ENCODE assay signal across 16 cellular contexts in genomic region chr4:14668296-14668695, GRCh38.
DNase-seq lines count a peak whose midpoint lies in the region; ATAC-seq and TF ChIP-seq lines count a peak whose summit lies in the region.
"Had no signal": no experiment of that assay in that cellular context is flagged by ENCODE, and none has a peak within 500 bp of the region (broad histone marks: within the 10 kb centered on the region; RNA-seq: fewer than 3 reads in every experiment).

No MANE protein-coding gene starts in this region.

- H3K9ac ChIP-seq in mammary epithelial cell (ENCODE audit: insufficient read depth, low read length) (no peak overlapping the region), PC-3 (ENCODE audit: low read length) (no peak overlapping the region)

- no peak for TF ChIP-seq POLR2A in breast epithelium (IDR thresholded peaks at IDR 0.05)

- POLR2A ChIA-PET in PC-3 (lab: Charles Lee; ENCODE audit: unreplicated experiment) = no interaction called here

- no peak overlapping the region for H3K4me2 ChIP-seq in mammary epithelial cell (ENCODE audit: insufficient read depth, low read depth, low read length)
- H3K4me2 ChIP-seq in PC-3 (ENCODE audit: low read length) = peak overlapping the region; percentile 43; the same call in 1 of the 2 replicates

- DNase-seq in breast epithelium (ENCODE audit: low spot score in 2 of 2) (no peak), mammary epithelial cell (no peak), PC-3 (no peak), epithelial cell of prostate (ENCODE audit: low read depth, low spot score) (no peak)
- DNase-seq in activated T-cell treated with anti-CD3 and anti-CD28 coated beads, Interleukin-2, amount 50 U/mL, for 72 hours = no peak
- DNase-seq: 8988T; ACHN; BE2C; CD4-positive, CD25-positive, alpha-beta regulatory T cell; CD8-positive, alpha-beta memory T cell; COR-L47; DMS 273 treated with DMSO at 0.1 percent for 48 hours; DND-41; H9 had no signal

- intact Hi-C loops in breast epithelium (cut with DNase I; ENCODE audit: low total_unique reads) = no loop called here
- intact Hi-C loops in mammary epithelial cell (cut with micrococcal nuclease) = no loop called here
- intact Hi-C loops in PC-3 (cut with micrococcal nuclease) = no loop called here

- H3K27ac ChIP-seq in breast epithelium (peak overlapping the region; percentile 21 to 77), mammary epithelial cell (ENCODE audit: insufficient read depth, low read depth, low read length) (no peak overlapping the region), PC-3 (ENCODE audit: low read length) (peak overlapping the region; percentile 54), epithelial cell of prostate (peak overlapping the region; percentile 42)

- H3K36me3 ChIP-seq in breast epithelium (no peaks in the 10 kb centered on the region), mammary epithelial cell (ENCODE audit: insufficient read depth, low read length) (no peaks in the 10 kb centered on the region), PC-3 (ENCODE audit: low read depth, low read length) (no peaks in the 10 kb centered on the region)
- H3K36me3 ChIP-seq: BE2C had no signal

- WGBS in mammary epithelial cell (ENCODE audit: low coverage, missing lambda C conversion rate) = 9% methylated on average over 1 of the region's 1 CpG

- dilution Hi-C loops in mammary epithelial cell (cut with HindIII; ENCODE audit: low sequenced_read_pairs) = no loop called here

- no peaks in the 10 kb centered on the region for H3K4me1 Mint-ChIP-seq in activated T-cell treated with anti-CD3 and anti-CD28 coated beads, Interleukin-2, amount 50 U/mL, for 72 hours (ENCODE audit: low read depth)
- H3K4me1 Mint-ChIP-seq: CD4-positive, CD25-positive, alpha-beta regulatory T cell; CD8-positive, alpha-beta memory T cell had no signal

- peaks cover 0 to 4% of the 10 kb centered on the region in 2 donors for H3K9me3 ChIP-seq in breast epithelium
- H3K9me3 ChIP-seq in mammary epithelial cell (replicated peaks; ENCODE audit: insufficient read depth, low read length) = no peaks in the 10 kb centered on the region
- no peaks in the 10 kb centered on the region for H3K9me3 ChIP-seq in PC-3 (ENCODE audit: low read length)
- H3K9me3 ChIP-seq: BE2C had no signal

- in situ Hi-C loops in mammary epithelial cell (cut with MboI; ENCODE audit: low sequenced_read_pairs in 2 of 2) = no loop called here

- H3K36me3 Mint-ChIP-seq in activated T-cell treated with anti-CD3 and anti-CD28 coated beads, Interleukin-2, amount 50 U/mL, for 72 hours (ENCODE audit: insufficient read depth in 2 of 2) = peaks cover 0 to 1% of the 10 kb centered on the region in 2 donors
- H3K36me3 Mint-ChIP-seq: CD4-positive, CD25-positive, alpha-beta regulatory T cell had no signal

- CTCF ChIA-PET in mammary epithelial cell (lab: Charles Lee; ENCODE audit: low non-redundant PET) (no interaction called here), PC-3 (lab: Charles Lee) (no interaction called here)

- H3K27ac Mint-ChIP-seq in activated T-cell treated with anti-CD3 and anti-CD28 coated beads, Interleukin-2, amount 50 U/mL, for 72 hours = no peak overlapping the region
- H3K27ac Mint-ChIP-seq: CD4-positive, CD25-positive, alpha-beta regulatory T cell; CD8-positive, alpha-beta memory T cell; H9 had no signal

- H3K27me3 ChIP-seq in breast epithelium = no peaks in the 10 kb centered on the region
- H3K27me3 ChIP-seq in mammary epithelial cell (ENCODE audit: insufficient read depth, low read length) = peaks cover 2% of the 10 kb centered on the region
- no peaks in the 10 kb centered on the region for H3K27me3 ChIP-seq in PC-3 (ENCODE audit: low read length)
- H3K27me3 ChIP-seq: BE2C had no signal

- H3K9me3 Mint-ChIP-seq in activated T-cell treated with anti-CD3 and anti-CD28 coated beads, Interleukin-2, amount 50 U/mL, for 72 hours = peaks cover 1% of the 10 kb centered on the region in 2 donors

- TF ChIP-seq CTCF in breast epithelium (IDR thresholded peaks at IDR 0.05) (no peak), mammary epithelial cell (conservative IDR thresholded peaks at IDR 0.05 in 1 of 2, IDR thresholded peaks at IDR 0.05 in 1 of 2; ENCODE audit: extremely low read depth in 1 of 2, insufficient read depth in 1 of 2, low read depth in 1 of 2, low read length in 2 of 2) (no peak), PC-3 (conservative IDR thresholded peaks at IDR 0.05; ENCODE audit: low read depth, low read length) (no peak)

- H3K79me2 ChIP-seq in mammary epithelial cell (ENCODE audit: insufficient read depth, low read length) (no peaks in the 10 kb centered on the region), PC-3 (ENCODE audit: low read length) (no peaks in the 10 kb centered on the region)

- no TSS peak for BruUV-seq in mammary epithelial cell (replicated peaks; lab: Mats Ljungman, UMichigan)
- no TSS peak for BruUV-seq in PC-3 (replicated peaks; lab: Mats Ljungman, UMichigan)

- ATAC-seq in PC-3 = no peak
- no peak for ATAC-seq in GM21717 (IDR thresholded peaks at IDR 0.05; ENCODE audit: unreplicated experiment)
- ATAC-seq in GM21786 (IDR thresholded peaks at IDR 0.05; ENCODE audit: unreplicated experiment) = no peak
- no peak for ATAC-seq in activated T-cell treated with anti-CD3 and anti-CD28 coated beads, Interleukin-2, amount 50 U/mL, for 72 hours (replicated peaks in 1 of 2)

- no peaks in the 10 kb centered on the region for H3F3A ChIP-seq in PC-3 (ENCODE audit: low read length, unreplicated experiment)

- H3K4me3 Mint-ChIP-seq in activated T-cell treated with anti-CD3 and anti-CD28 coated beads, Interleukin-2, amount 50 U/mL, for 72 hours = no peak overlapping the region
- H3K4me3 Mint-ChIP-seq: CD4-positive, CD25-positive, alpha-beta regulatory T cell; CD8-positive, alpha-beta memory T cell; H9 had no signal

- no peaks in the 10 kb centered on the region for H3K4me1 ChIP-seq in breast epithelium
- H3K4me1 ChIP-seq in mammary epithelial cell (ENCODE audit: insufficient read depth, low read length) = no peaks in the 10 kb centered on the region
- H3K4me1 ChIP-seq in PC-3 (ENCODE audit: insufficient read depth, low read length) = peaks cover 8% of the 10 kb centered on the region
- H3K4me1 ChIP-seq: BE2C had no signal

- no peaks in the 10 kb centered on the region for H3K9me2 ChIP-seq in PC-3 (replicated peaks; ENCODE audit: low read length)

- H4K20me1 ChIP-seq in mammary epithelial cell (ENCODE audit: insufficient read depth, low read length) (no peaks in the 10 kb centered on the region), PC-3 (ENCODE audit: low read length) (no peaks in the 10 kb centered on the region)

- H3K27me3 Mint-ChIP-seq in activated T-cell treated with anti-CD3 and anti-CD28 coated beads, Interleukin-2, amount 50 U/mL, for 72 hours (ENCODE audit: low read depth) = peaks cover 19% of the 10 kb centered on the region
- H3K27me3 Mint-ChIP-seq: CD4-positive, CD25-positive, alpha-beta regulatory T cell had no signal

- no peak overlapping the region for H3K4me3 ChIP-seq in breast epithelium
- no peak overlapping the region for H3K4me3 ChIP-seq in mammary epithelial cell (replicated peaks in 1 of 3; ENCODE audit: insufficient read depth in 1 of 3, low read depth in 2 of 3, low read length in 3 of 3)
- no peak overlapping the region for H3K4me3 ChIP-seq in PC-3 (ENCODE audit: low read length)

- no peak overlapping the region for H2AFZ ChIP-seq in mammary epithelial cell (ENCODE audit: low read depth, low read length)
- H2AFZ ChIP-seq in PC-3 (ENCODE audit: low read length) = no peak overlapping the region; the same call in 1 of the 2 replicates
